In the genomic region with DNA sequence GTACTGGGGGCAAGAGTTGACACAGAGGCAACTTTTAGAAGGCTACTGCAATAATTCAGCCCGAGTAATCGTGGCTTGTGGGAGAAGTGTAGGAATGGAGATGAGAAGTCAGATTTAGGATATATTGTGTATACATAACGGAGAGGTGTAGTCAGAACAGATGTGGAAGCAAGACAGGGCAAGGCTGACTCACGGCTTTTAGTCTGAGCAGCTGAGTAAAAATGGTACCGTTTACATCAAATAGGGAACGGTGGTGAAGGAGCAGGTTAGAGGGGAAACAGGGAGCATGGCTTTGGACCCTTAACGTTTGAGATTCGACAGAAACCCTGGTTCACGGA, we compare ENCODE assay signal across 1 cellular context.
TF ChIP-seq lines count a peak whose summit lies in the region.

No MANE protein-coding gene starts in this region.

TF ChIP-seq in SK-N-SH, 30 proteins besides CTCF, POLR2A, EP300 and RAD21 (continued from another document):
- TF ChIP-seq, protein P1, sequence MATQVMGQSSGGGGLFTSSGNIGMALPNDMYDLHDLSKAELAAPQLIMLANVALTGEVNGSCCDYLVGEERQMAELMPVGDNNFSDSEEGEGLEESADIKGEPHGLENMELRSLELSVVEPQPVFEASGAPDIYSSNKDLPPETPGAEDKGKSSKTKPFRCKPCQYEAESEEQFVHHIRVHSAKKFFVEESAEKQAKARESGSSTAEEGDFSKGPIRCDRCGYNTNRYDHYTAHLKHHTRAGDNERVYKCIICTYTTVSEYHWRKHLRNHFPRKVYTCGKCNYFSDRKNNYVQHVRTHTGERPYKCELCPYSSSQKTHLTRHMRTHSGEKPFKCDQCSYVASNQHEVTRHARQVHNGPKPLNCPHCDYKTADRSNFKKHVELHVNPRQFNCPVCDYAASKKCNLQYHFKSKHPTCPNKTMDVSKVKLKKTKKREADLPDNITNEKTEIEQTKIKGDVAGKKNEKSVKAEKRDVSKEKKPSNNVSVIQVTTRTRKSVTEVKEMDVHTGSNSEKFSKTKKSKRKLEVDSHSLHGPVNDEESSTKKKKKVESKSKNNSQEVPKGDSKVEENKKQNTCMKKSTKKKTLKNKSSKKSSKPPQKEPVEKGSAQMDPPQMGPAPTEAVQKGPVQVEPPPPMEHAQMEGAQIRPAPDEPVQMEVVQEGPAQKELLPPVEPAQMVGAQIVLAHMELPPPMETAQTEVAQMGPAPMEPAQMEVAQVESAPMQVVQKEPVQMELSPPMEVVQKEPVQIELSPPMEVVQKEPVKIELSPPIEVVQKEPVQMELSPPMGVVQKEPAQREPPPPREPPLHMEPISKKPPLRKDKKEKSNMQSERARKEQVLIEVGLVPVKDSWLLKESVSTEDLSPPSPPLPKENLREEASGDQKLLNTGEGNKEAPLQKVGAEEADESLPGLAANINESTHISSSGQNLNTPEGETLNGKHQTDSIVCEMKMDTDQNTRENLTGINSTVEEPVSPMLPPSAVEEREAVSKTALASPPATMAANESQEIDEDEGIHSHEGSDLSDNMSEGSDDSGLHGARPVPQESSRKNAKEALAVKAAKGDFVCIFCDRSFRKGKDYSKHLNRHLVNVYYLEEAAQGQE (IDR thresholded peaks at IDR 0.05; ENCODE audit: low read depth, low read length), result no peak
- TF ChIP-seq RFX5 (IDR thresholded peaks at IDR 0.05; ENCODE audit: low read length), result no peak
- no peak for TF ChIP-seq FOSL2 (IDR thresholded peaks at IDR 0.05; ENCODE audit: borderline replicate concordance, low read depth)
- TF ChIP-seq, protein P2, sequence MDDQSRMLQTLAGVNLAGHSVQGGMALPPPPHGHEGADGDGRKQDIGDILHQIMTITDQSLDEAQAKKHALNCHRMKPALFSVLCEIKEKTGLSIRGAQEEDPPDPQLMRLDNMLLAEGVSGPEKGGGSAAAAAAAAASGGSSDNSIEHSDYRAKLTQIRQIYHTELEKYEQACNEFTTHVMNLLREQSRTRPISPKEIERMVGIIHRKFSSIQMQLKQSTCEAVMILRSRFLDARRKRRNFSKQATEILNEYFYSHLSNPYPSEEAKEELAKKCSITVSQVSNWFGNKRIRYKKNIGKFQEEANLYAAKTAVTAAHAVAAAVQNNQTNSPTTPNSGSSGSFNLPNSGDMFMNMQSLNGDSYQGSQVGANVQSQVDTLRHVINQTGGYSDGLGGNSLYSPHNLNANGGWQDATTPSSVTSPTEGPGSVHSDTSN (IDR thresholded peaks at IDR 0.05), result no peak
- no peak for TF ChIP-seq GABPA (IDR thresholded peaks at IDR 0.05; ENCODE audit: low read depth)
- no peak for TF ChIP-seq TAF1 (IDR thresholded peaks at IDR 0.05; ENCODE audit: borderline replicate concordance, low read depth, low read length)
- no peak; the same call in 1 of the 2 replicates for TF ChIP-seq TCF12 (IDR thresholded peaks at IDR 0.05)
